ENCODE assay signal across 34 cellular contexts in the genomic region with DNA sequence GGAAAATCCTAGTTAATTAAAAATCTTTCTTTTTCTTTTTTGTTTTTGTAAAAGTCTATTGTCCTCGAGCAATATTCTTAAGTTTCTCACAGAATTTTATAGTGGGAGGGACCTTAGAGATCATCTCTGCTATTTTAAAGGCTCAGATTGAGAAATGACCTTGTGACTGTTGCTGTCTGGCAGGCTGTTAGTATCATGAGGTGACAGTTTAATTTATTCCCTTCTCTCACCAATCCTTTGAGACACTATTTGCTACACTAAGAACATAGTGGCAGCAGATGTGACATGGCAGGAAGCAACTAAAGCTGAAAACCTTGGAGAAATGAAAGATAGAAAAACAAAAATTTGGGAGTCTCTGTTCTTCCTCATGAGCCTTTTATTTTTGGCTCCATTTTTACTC. TPM values are rescaled to one million over a fixed set of nuclear protein-coding genes. Genes with fewer than 3 reads are reported as not detected.
DNase-seq lines count a peak whose midpoint lies in the region; ATAC-seq and TF ChIP-seq lines count a peak whose summit lies in the region.
"Had no signal": no experiment of that assay in that cellular context is flagged by ENCODE, and none has a peak within 500 bp of the region (broad histone marks: within the 10 kb centered on the region; RNA-seq: fewer than 3 reads in every experiment).

No MANE protein-coding gene starts in this region.

- H2BK120ac ChIP-seq in trophoblast cell (ENCODE audit: insufficient read depth, low read length, poor library complexity) = no peak overlapping the region

- H3K9ac ChIP-seq in trophoblast cell (ENCODE audit: low read length) = no peak overlapping the region

- H3K4me1 ChIP-seq in left ventricle myocardium inferior (peaks cover 21% of the 10 kb centered on the region), trophoblast cell (ENCODE audit: control insufficient read depth in 1 of 2, insufficient read depth in 2 of 2, low read length in 2 of 2) (no peaks in the 10 kb centered on the region)
- H3K4me1 ChIP-seq: prostate gland, upper lobe of right lung had no signal

- H3K4ac ChIP-seq in trophoblast cell (ENCODE audit: low read depth, low read length) = no peak overlapping the region

- H3K14ac ChIP-seq in trophoblast cell (ENCODE audit: low read length) = no peak overlapping the region

- H3K27me3 ChIP-seq in left ventricle myocardium inferior (ENCODE audit: low read depth) = no peaks in the 10 kb centered on the region
- H3K27me3 ChIP-seq in trophoblast cell (ENCODE audit: insufficient read depth, low read length) = no peaks in the 10 kb centered on the region
- H3K27me3 ChIP-seq: adrenal gland, upper lobe of right lung had no signal

- no peak overlapping the region for H2BK5ac ChIP-seq in trophoblast cell (ENCODE audit: low read depth, low read length, poor library complexity)

- no CpG with 5 or more reads among the region's 1 CpG for WGBS in trophoblast cell (ENCODE audit: extremely low coverage, insufficient coverage, insufficient read length)

- CTCF ChIA-PET in HEK293T (lab: Yijun Ruan, JAX) = no interaction called here
- CTCF ChIA-PET in WTC11 (lab: Charles Lee) = no interaction called here

- peak overlapping the region; percentile 16; the same call in 1 of the 2 replicates for H3K27ac Mint-ChIP-seq in WTC11
- H3K27ac Mint-ChIP-seq: activated CD4-positive, alpha-beta T cell treated with anti-CD3 and anti-CD28 coated beads, Interleukin-2, amount 10 ng/mL, durations not matched to agents 7 days and 5 days; memory B cell; stimulated activated effector memory CD8-positive, alpha-beta T cell treated with anti-CD3 and anti-CD28 coated beads, Interleukin-12 subunit alpha, Interleukin-12 subunit beta, amount 100 ng/mL, for 72 hours had no signal

- H3K79me1 ChIP-seq in trophoblast cell (ENCODE audit: low read length) = no peaks in the 10 kb centered on the region

- no peak overlapping the region for H2BK12ac ChIP-seq in trophoblast cell (ENCODE audit: low read length)

- H3K18ac ChIP-seq in trophoblast cell (ENCODE audit: low read length) = no peak overlapping the region

- H4K12ac ChIP-seq in trophoblast cell (ENCODE audit: low read depth, low read length) = no peak overlapping the region

- H3K27me3 Mint-ChIP-seq in WTC11 (ENCODE audit: low read depth) = no peaks in the 10 kb centered on the region
- H3K27me3 Mint-ChIP-seq: activated CD4-positive, alpha-beta T cell treated with anti-CD3 and anti-CD28 coated beads, Interleukin-2, amount 10 ng/mL, durations not matched to agents 7 days and 5 days; memory B cell had no signal

- H3K4me1 Mint-ChIP-seq in WTC11 = no peaks in the 10 kb centered on the region
- H3K4me1 Mint-ChIP-seq: activated CD4-positive, alpha-beta T cell treated with anti-CD3 and anti-CD28 coated beads, Interleukin-2, amount 10 ng/mL, durations not matched to agents 7 days and 5 days; memory B cell; stimulated activated effector memory CD8-positive, alpha-beta T cell treated with anti-CD3 and anti-CD28 coated beads, Interleukin-12 subunit alpha, Interleukin-12 subunit beta, amount 100 ng/mL, for 72 hours had no signal

- H3K79me2 ChIP-seq in trophoblast cell (ENCODE audit: control insufficient read depth, insufficient read depth, low read length, poor library complexity) = no peaks in the 10 kb centered on the region

- no peak overlapping the region for H3K4me3 Mint-ChIP-seq in WTC11
- H3K4me3 Mint-ChIP-seq: activated CD4-positive, alpha-beta T cell treated with anti-CD3 and anti-CD28 coated beads, Interleukin-2, amount 10 ng/mL, durations not matched to agents 7 days and 5 days; activated T-cell treated with anti-CD3 and anti-CD28 coated beads, Interleukin-2, amount 50 U/mL, for 72 hours; memory B cell; stimulated activated effector memory CD8-positive, alpha-beta T cell treated with anti-CD3 and anti-CD28 coated beads, Interleukin-12 subunit alpha, Interleukin-12 subunit beta, amount 100 ng/mL, for 72 hours had no signal

- H3K27ac ChIP-seq in left ventricle myocardium inferior (replicated peaks) (peak overlapping the region; percentile 72), trophoblast cell (ENCODE audit: low read depth, low read length) (no peak overlapping the region)
- H3K27ac ChIP-seq: adrenal gland, C4-2B, prostate gland, upper lobe of right lung, WERI-Rb-1 had no signal

- no peaks in the 10 kb centered on the region for H3K9me3 ChIP-seq in left ventricle myocardium inferior (replicated peaks)
- no peaks in the 10 kb centered on the region for H3K9me3 ChIP-seq in trophoblast cell (ENCODE audit: insufficient read depth, low read depth, low read length)
- H3K9me3 ChIP-seq: adrenal gland, prostate gland, upper lobe of right lung had no signal

- no peak overlapping the region for H4K8ac ChIP-seq in trophoblast cell (ENCODE audit: low read depth, low read length)

- no peak overlapping the region for H4K91ac ChIP-seq in trophoblast cell (ENCODE audit: low read depth, low read length)

- no peak overlapping the region for H2AK5ac ChIP-seq in trophoblast cell (ENCODE audit: low read length)

- TF ChIP-seq CTCF in WTC11 (IDR thresholded peaks at IDR 0.05) (no peak), left ventricle myocardium inferior (IDR thresholded peaks at IDR 0.05; ENCODE audit: borderline replicate concordance) (no peak)

- POLR2A ChIA-PET in HEK293T (lab: Yijun Ruan, JAX) = no interaction called here
- POLR2A ChIA-PET in WTC11 (lab: Charles Lee) = no interaction called here

- H3K23ac ChIP-seq in trophoblast cell (ENCODE audit: low read length) = no peak overlapping the region

- DNase-seq in HEK293T (ENCODE audit: extremely low spot score) (no peak), WTC11 (ENCODE audit: low spot score) (no peak), left ventricle myocardium inferior (no peak), sciatic nerve (ENCODE audit: low spot score) (no peak), 8988T (no peak), trophoblast cell (no peak), activated gamma-delta T cell treated with Interleukin-2 at 50 U/mL for 16 hours (no peak)
- DNase-seq: activated CD4-positive, alpha-beta T cell treated with anti-CD3 and anti-CD28 coated beads, Interleukin-2, amount 10 ng/mL, durations not matched to agents 7 days and 5 days; activated naive CD4-positive, alpha-beta T cell; activated T-cell treated with anti-CD3 and anti-CD28 coated beads, Interleukin-2, amount 50 U/mL, for 72 hours; COR-L47; foreskin melanocyte; HCEC 1CT; hippocampal formation; Karpas-422; left colon; MV-4-11; NCI-H1436 treated with DMSO at 0.1 percent for 48 hours; NCI-H2081 treated with DMSO at 0.1 percent for 48 hours; NCI-H2227 treated with DMSO at 0.1 percent for 48 hours; NCI-H526 treated with DMSO at 0.1 percent for 48 hours; T-helper 9 cell; upper lobe of right lung; WERI-Rb-1 had no signal

- H2AFZ ChIP-seq in trophoblast cell (ENCODE audit: insufficient read depth, low read length, poor library complexity) = no peak overlapping the region

- ATAC-seq in WTC11 (no peak), sciatic nerve (peak; percentile 46)
- ATAC-seq: activated T-cell treated with anti-CD3 and anti-CD28 coated beads, Interleukin-2, amount 50 U/mL, for 72 hours; esophagus mucosa; GM12878; HepG2; left colon; stimulated activated effector memory CD8-positive, alpha-beta T cell treated with anti-CD3 and anti-CD28 coated beads, Interleukin-12 subunit alpha, Interleukin-12 subunit beta, amount 100 ng/mL, for 72 hours; upper lobe of right lung had no signal

- no peak overlapping the region for H3K4me2 ChIP-seq in trophoblast cell (ENCODE audit: low read length)

- intact Hi-C loops in left ventricle myocardium inferior (cut with micrococcal nuclease) (no loop called here), sciatic nerve (cut with DNase I) (no loop called here)

- H3K36me3 ChIP-seq in left ventricle myocardium inferior (peaks cover 60% of the 10 kb centered on the region), trophoblast cell (ENCODE audit: control insufficient read depth in 1 of 2, insufficient read depth in 2 of 2, low read length in 2 of 2) (peaks cover 2 to 13% of the 10 kb centered on the region in 2 experiments)
- H3K36me3 ChIP-seq: prostate gland had no signal

- H3K9me3 Mint-ChIP-seq in WTC11 = no peaks in the 10 kb centered on the region
- H3K9me3 Mint-ChIP-seq: activated CD4-positive, alpha-beta T cell treated with anti-CD3 and anti-CD28 coated beads, Interleukin-2, amount 10 ng/mL, durations not matched to agents 7 days and 5 days; activated T-cell treated with anti-CD3 and anti-CD28 coated beads, Interleukin-2, amount 50 U/mL, for 72 hours; memory B cell; stimulated activated effector memory CD8-positive, alpha-beta T cell treated with anti-CD3 and anti-CD28 coated beads, Interleukin-12 subunit alpha, Interleukin-12 subunit beta, amount 100 ng/mL, for 72 hours had no signal

- peak overlapping the region; percentile 50 for H3K4me3 ChIP-seq in left ventricle myocardium inferior
- no peak overlapping the region for H3K4me3 ChIP-seq in trophoblast cell (ENCODE audit: low read depth, low read length)
- H3K4me3 ChIP-seq: adrenal gland, GM12878, prostate gland, upper lobe of right lung had no signal

- H3K36me3 Mint-ChIP-seq in WTC11 = peaks cover 20% of the 10 kb centered on the region

TF ChIP-seq in HEK293T, 16 proteins besides CTCF, POLR2A, EP300 and RAD21 (continues in another document):
- no peak for TF ChIP-seq ZNF384 (IDR thresholded peaks at IDR 0.05)

RNA-seq across cellular contexts. Expression of a gene that starts 24.9 kb away (rescaled TPM):
- total RNA-seq in WTC11 (2021) (31.2 to 35.8 TPM (median 32.0 TPM) in 3 replicates), left ventricle myocardium inferior (51.4 TPM), sciatic nerve (56.7 TPM)
- polyA plus RNA-seq in trophoblast cell (2013) = 19.5 and 22.5 TPM in 2 replicates

RNA-seq across cellular contexts. Expression of a gene that starts 40.1 kb away (rescaled TPM):
- not detected in 3 replicates for total RNA-seq in WTC11 (2021)
- 23.3 TPM for total RNA-seq in left ventricle myocardium inferior
- total RNA-seq in sciatic nerve = not detected
- polyA plus RNA-seq in trophoblast cell (2013) = not detected in 2 replicates
- total RNA-seq: activated CD4-positive, alpha-beta T cell treated with anti-CD3 and anti-CD28 coated beads, Interleukin-2, amount 10 ng/mL, durations not matched to agents 7 days and 5 days; activated T-cell treated with anti-CD3 and anti-CD28 coated beads, Interleukin-2, amount 50 U/mL, for 72 hours; dermis microvascular lymphatic vessel endothelial cell; esophagus mucosa; GM12878; HepG2; left colon; prostate gland; subcutaneous adipose tissue; upper lobe of right lung had no signal
- polyA plus RNA-seq: adrenal gland, HepG2 had no signal

RNA-seq across cellular contexts. Expression of a gene that starts 52.6 kb away (rescaled TPM):
- total RNA-seq in WTC11 (2021) (4.5 to 5.6 TPM (median 4.8 TPM) in 3 replicates), left ventricle myocardium inferior (0.30 TPM), sciatic nerve (0.89 TPM)
- polyA plus RNA-seq in trophoblast cell (2013) = 1.3 TPM in 2 replicates

Comparison
In these comparisons a context has a peak if more than half of its experiments do, and no peak if none do; other contexts are left out.
1. RNA of a gene that starts 40.1 kb away (total RNA-seq): 23.3 TPM in left ventricle myocardium inferior (single experiment); not detected in WTC11 and not detected in sciatic nerve (single experiment); every median in the first group is over 10 times any median in the second.